In genomic region chr5:134140530-134141201, GRCh38 we compare ENCODE assay signal across 8 cellular contexts. TPM values are rescaled to one million over a fixed set of nuclear protein-coding genes. Genes with fewer than 3 reads are reported as not detected.
DNase-seq lines count a peak whose midpoint lies in the region; ATAC-seq and TF ChIP-seq lines count a peak whose summit lies in the region.

No MANE protein-coding gene starts in this region.

- H3K4me1 ChIP-seq in SJSA1 (replicated peaks): peaks cover 40% of the 10 kb centered on the region
- H3K4me1 ChIP-seq in heart left ventricle: peaks cover 0 to 45% (median 22%) of the 10 kb centered on the region in 12 donors

- H3K27ac ChIP-seq in SJSA1: no peak overlapping the region
- no peak overlapping the region for H3K27ac ChIP-seq in heart left ventricle

- H3K9me3 ChIP-seq in SJSA1 (replicated peaks): no peaks in the 10 kb centered on the region
- no peaks in the 10 kb centered on the region for H3K9me3 ChIP-seq in heart left ventricle

- H3K4me1 Mint-ChIP-seq in activated naive CD8-positive, alpha-beta T cell treated with anti-CD3 and anti-CD28 coated beads, Interleukin-2, amount 50 U/mL, for 24 hours: peaks cover 66% of the 10 kb centered on the region

- H3K27me3 Mint-ChIP-seq in activated naive CD8-positive, alpha-beta T cell treated with anti-CD3 and anti-CD28 coated beads, Interleukin-2, amount 50 U/mL, for 24 hours: no peaks in the 10 kb centered on the region

- 34 to 35% (median 34%) methylated on average over 8 of the region's 8 CpGs for WGBS in heart left ventricle, 4 donors

- peak; percentile 13 for TF ChIP-seq POLR2A in GM18526 (IDR thresholded peaks at IDR 0.05; ENCODE audit: extremely low read depth, insufficient read length)
- no peak for TF ChIP-seq POLR2A in heart left ventricle (IDR thresholded peaks at IDR 0.05)

- no peak overlapping the region for H3K4me3 Mint-ChIP-seq in activated naive CD8-positive, alpha-beta T cell treated with anti-CD3 and anti-CD28 coated beads, Interleukin-2, amount 50 U/mL, for 24 hours

- peaks cover 31% of the 10 kb centered on the region for H3K36me3 Mint-ChIP-seq in activated naive CD8-positive, alpha-beta T cell treated with anti-CD3 and anti-CD28 coated beads, Interleukin-2, amount 50 U/mL, for 24 hours (ENCODE audit: low read depth)

- intact Hi-C loops in heart left ventricle (cut with DNase I): loop anchor here in 8 of 10 donors (1.0 to 5.0 kb wide), 7 partner anchors 38 to 102 kb away; no protein-coding TSS in a partner anchor

- no peaks in the 10 kb centered on the region for H3K9me3 Mint-ChIP-seq in activated naive CD8-positive, alpha-beta T cell treated with anti-CD3 and anti-CD28 coated beads, Interleukin-2, amount 50 U/mL, for 24 hours

- H3K4me3 ChIP-seq in SJSA1 (no peak overlapping the region), heart left ventricle (no peak overlapping the region)

- ATAC-seq in activated naive CD8-positive, alpha-beta T cell treated with anti-CD3 and anti-CD28 coated beads, Interleukin-2, amount 50 U/mL, for 24 hours: peak; percentile 38
- ATAC-seq in heart left ventricle (peak; percentile 60 to 79 (median 66)), GM19467 (IDR thresholded peaks at IDR 0.05; ENCODE audit: unreplicated experiment) (no peak)

- TF ChIP-seq CTCF in heart left ventricle (IDR thresholded peaks at IDR 0.05): peak; percentile 63 to 85 (median 73)

- H3K36me3 ChIP-seq in SJSA1: peaks cover 96% of the 10 kb centered on the region
- peaks cover 0 to 84% (median 46%) of the 10 kb centered on the region in 9 donors for H3K36me3 ChIP-seq in heart left ventricle

- H3K27me3 ChIP-seq in SJSA1 (replicated peaks): no peaks in the 10 kb centered on the region
- no peaks in the 10 kb centered on the region for H3K27me3 ChIP-seq in heart left ventricle

- peak overlapping the region; percentile 42 for H3K27ac Mint-ChIP-seq in activated naive CD8-positive, alpha-beta T cell treated with anti-CD3 and anti-CD28 coated beads, Interleukin-2, amount 50 U/mL, for 24 hours

- peak; percentile 77 for DNase-seq in AG20443 (ENCODE audit: low spot score)
- DNase-seq in KG1 (lab: John Stamatoyannopoulos, UW): peak; percentile 10
- DNase-seq in SJSA1 (ENCODE audit: low read depth in 1 of 2, low spot score in 2 of 2): peak; percentile 81 to 86
- DNase-seq in activated naive CD8-positive, alpha-beta T cell treated with anti-CD3 and anti-CD28 coated beads, Interleukin-2, amount 50 U/mL, for 24 hours: peak; percentile 68
- DNase-seq in heart left ventricle: peak in 4 of 5 donors; percentile 55 to 66 (median 66)
- peak; percentile 65 for DNase-seq in renal cortical epithelial cell (ENCODE audit: low read depth)

RNA-seq across cellular contexts. Expression of gene TCF7, which starts 26.2 kb away (rescaled TPM):
- total RNA-seq in SJSA1 (2014; rRNA removed; shearing (Covaris generic)): 17.8 and 33.5 TPM in 2 replicates
- total RNA-seq in heart left ventricle: 1 to 10 TPM in 8 of 9 donors, under 1 TPM in 1; 0.79 to 5.2 (median 2.6) TPM
- 1 to 10 TPM; 1.6 to 1.9 TPM for polyA plus RNA-seq in heart left ventricle
- total RNA-seq in renal cortical epithelial cell: 1.0 and 2.0 TPM in 2 replicates

RNA-seq across cellular contexts. Expression of gene SKP1, which starts 36.1 kb away (rescaled TPM):
- total RNA-seq in SJSA1 (2014; rRNA removed; shearing (Covaris generic)): 636 and 814 TPM in 2 replicates
- total RNA-seq in heart left ventricle: 100 to 1,000 TPM; 290 to 533 (median 459) TPM
- 1,000 to 10,000 TPM in 1 of 2 donors, 100 to 1,000 TPM in 1; 175 to 1,085 TPM for polyA plus RNA-seq in heart left ventricle
- 254 and 668 TPM in 2 replicates for total RNA-seq in renal cortical epithelial cell

Comparison
In these comparisons a context has a peak if more than half of its experiments do, and no peak if none do; other contexts are left out.
1. DNase-seq: peak in every context shown above with its lines; median percentile 84 in SJSA1; 77 in AG20443; 68 in activated naive CD8-positive, alpha-beta T cell treated with anti-CD3 and anti-CD28 coated beads, Interleukin-2, amount 50 U/mL, for 24 hours; 66 in heart left ventricle; 65 in renal cortical epithelial cell; 10 in KG1.